Comparison of ENCODE assay signal across 15 cellular contexts in genomic region chr18:70175216-70175615, GRCh38. TPM values are rescaled to one million over a fixed set of nuclear protein-coding genes. Genes with fewer than 3 reads are reported as not detected.
A peak's percentile ranks its signal among the peaks of the same experiment; 100 is the strongest.
DNase-seq lines count a peak whose midpoint lies in the region; ATAC-seq and TF ChIP-seq lines count a peak whose summit lies in the region.
"Had no signal": no experiment of that assay in that cellular context is flagged by ENCODE, and none has a peak within 500 bp of the region (broad histone marks: within the 10 kb centered on the region; RNA-seq: fewer than 3 reads in every experiment).

No MANE protein-coding gene starts in this region.

- peak overlapping the region; percentile 54 for H3K4me2 ChIP-seq in fibroblast of lung (ENCODE audit: extremely low read depth, insufficient read depth, low read length)
- H3K4me2 ChIP-seq: BLaER1 treated with 17β-estradiol and CSF1 and Interleukin-3, amounts not matched to agents 10 nM and 100 nM; GM23338 had no signal

- H3K27ac ChIP-seq in fibroblast of lung (ENCODE audit: insufficient read depth, low read length), result no peak overlapping the region
- no peak overlapping the region for H3K27ac ChIP-seq in liver (ENCODE audit: low read depth in 1 of 2, low read length in 2 of 2)
- H3K27ac ChIP-seq in tibial nerve, result no peak overlapping the region
- H3K27ac ChIP-seq: 22Rv1; BLaER1 treated with 17β-estradiol and CSF1 and Interleukin-3, amounts not matched to agents 10 nM and 100 nM had no signal

- no peaks in the 10 kb centered on the region for H3K4me1 Mint-ChIP-seq in natural killer cell
- no peaks in the 10 kb centered on the region for H3K4me1 Mint-ChIP-seq in natural killer cell treated with Interleukin-12 subunit alpha and Interleukin-12 subunit beta and Interleukin-15 and Interleukin-18, amount 100 ng/mL, for 72 hours (ENCODE audit: low read depth in 2 of 2)
- H3K4me1 Mint-ChIP-seq: GM23338 had no signal

- WGBS in liver, result 36% methylated on average over 2 of the region's 2 CpGs
- WGBS in tibial nerve, 2 donors, result 93 to 100% methylated on average over 2 of the region's 2 CpGs

- H3K27me3 ChIP-seq in fibroblast of lung (ENCODE audit: control insufficient read depth, insufficient read depth, low read length) (no peaks in the 10 kb centered on the region), liver (ENCODE audit: control insufficient read depth in 4 of 4, insufficient read depth in 4 of 4, low read length in 3 of 4) (no peaks in the 10 kb centered on the region), tibial nerve (no peaks in the 10 kb centered on the region)
- H3K27me3 ChIP-seq: BLaER1 treated with 17β-estradiol and CSF1 and Interleukin-3, amounts not matched to agents 10 nM and 100 nM had no signal

- H3K4me1 ChIP-seq in fibroblast of lung (ENCODE audit: control insufficient read depth, extremely low read depth, insufficient read depth, low read length) (peaks cover 2% of the 10 kb centered on the region), liver (ENCODE audit: control insufficient read depth in 4 of 4, insufficient read depth in 4 of 4, low read length in 3 of 4) (peaks cover 0 to 8% (median 2%) of the 10 kb centered on the region in 4 donors), tibial nerve (no peaks in the 10 kb centered on the region)

- no peaks in the 10 kb centered on the region for H3K9me3 Mint-ChIP-seq in natural killer cell
- no peaks in the 10 kb centered on the region for H3K9me3 Mint-ChIP-seq in natural killer cell treated with Interleukin-12 subunit alpha and Interleukin-12 subunit beta and Interleukin-15 and Interleukin-18, amount 100 ng/mL, for 72 hours
- H3K9me3 Mint-ChIP-seq: CD4-positive, CD25-positive, alpha-beta regulatory T cell; GM23338 had no signal

- no peak overlapping the region for H3K4me3 ChIP-seq in fibroblast of lung (replicated peaks in 1 of 4; ENCODE audit: control extremely low read depth in 1 of 4, insufficient read depth in 1 of 4, low read depth in 3 of 4, low read length in 4 of 4)
- H3K4me3 ChIP-seq in liver (ENCODE audit: low read depth in 1 of 3, low read length in 3 of 3), result peak overlapping the region in 1 of 3 donors; percentile 29
- no peak overlapping the region for H3K4me3 ChIP-seq in tibial nerve
- H3K4me3 ChIP-seq: BLaER1 treated with 17β-estradiol and CSF1 and Interleukin-3, amounts not matched to agents 10 nM and 100 nM; GM23338 had no signal

- no peaks in the 10 kb centered on the region for H3K27me3 Mint-ChIP-seq in natural killer cell (ENCODE audit: low read depth in 2 of 2)
- no peaks in the 10 kb centered on the region for H3K27me3 Mint-ChIP-seq in natural killer cell treated with Interleukin-12 subunit alpha and Interleukin-12 subunit beta and Interleukin-15 and Interleukin-18, amount 100 ng/mL, for 72 hours
- H3K27me3 Mint-ChIP-seq: CD4-positive, CD25-positive, alpha-beta regulatory T cell had no signal

- H3K9me3 ChIP-seq in fibroblast of lung (ENCODE audit: control insufficient read depth, insufficient read depth, low read depth, low read length) (no peaks in the 10 kb centered on the region), liver (ENCODE audit: control insufficient read depth in 4 of 4, low read length in 3 of 4) (no peaks in the 10 kb centered on the region), tibial nerve (no peaks in the 10 kb centered on the region)
- H3K9me3 ChIP-seq: BLaER1 treated with 17β-estradiol and CSF1 and Interleukin-3, amounts not matched to agents 10 nM and 100 nM had no signal

- peak overlapping the region; percentile 3 to 28 for H3K27ac Mint-ChIP-seq in natural killer cell
- H3K27ac Mint-ChIP-seq in natural killer cell treated with Interleukin-12 subunit alpha and Interleukin-12 subunit beta and Interleukin-15 and Interleukin-18, amount 100 ng/mL, for 72 hours, result no peak overlapping the region
- H3K27ac Mint-ChIP-seq: CD4-positive, CD25-positive, alpha-beta regulatory T cell; GM23338 had no signal

- peaks cover 3% of the 10 kb centered on the region for H3K79me2 ChIP-seq in fibroblast of lung (ENCODE audit: control insufficient read depth, insufficient read depth, low read length)

- no peaks in the 10 kb centered on the region for H3K36me3 Mint-ChIP-seq in natural killer cell
- peaks cover 10% of the 10 kb centered on the region for H3K36me3 Mint-ChIP-seq in natural killer cell treated with Interleukin-12 subunit alpha and Interleukin-12 subunit beta and Interleukin-15 and Interleukin-18, amount 100 ng/mL, for 72 hours

- no peak for TF ChIP-seq POLR2A in tibial nerve (IDR thresholded peaks at IDR 0.05)

- TF ChIP-seq EP300 in tibial nerve (IDR thresholded peaks at IDR 0.05), result no peak

- no peaks in the 10 kb centered on the region for H4K20me1 ChIP-seq in fibroblast of lung (ENCODE audit: control insufficient read depth, extremely low read depth, insufficient read depth, low read length)
- H4K20me1 ChIP-seq: BLaER1 treated with 17β-estradiol and CSF1 and Interleukin-3, amounts not matched to agents 10 nM and 100 nM had no signal

- no peak for TF ChIP-seq CTCF in natural killer cell (IDR thresholded peaks at IDR 0.05)
- no peak for TF ChIP-seq CTCF in fibroblast of lung (conservative IDR thresholded peaks at IDR 0.05 in 1 of 2, IDR thresholded peaks at IDR 0.05 in 1 of 2; ENCODE audit: low read depth in 1 of 2, low read length in 2 of 2)
- no peak for TF ChIP-seq CTCF in liver (IDR thresholded peaks at IDR 0.05; ENCODE audit: low read depth, low read length, missing input control)
- no peak for TF ChIP-seq CTCF in tibial nerve (IDR thresholded peaks at IDR 0.05)

- TF ChIP-seq RAD21 in liver (IDR thresholded peaks at IDR 0.05), result no peak

- no peak overlapping the region for H3K9ac ChIP-seq in fibroblast of lung (ENCODE audit: insufficient read depth, low read length)
- H3K9ac ChIP-seq in liver (ENCODE audit: low read depth in 1 of 2, low read length in 2 of 2), result peak overlapping the region; percentile 77 to 90
- H3K9ac ChIP-seq: BLaER1 treated with 17β-estradiol and CSF1 and Interleukin-3, amounts not matched to agents 10 nM and 100 nM had no signal

- intact Hi-C loops in natural killer cell (cut with micrococcal nuclease), result no loop called here
- intact Hi-C loops in head of caudate nucleus (cut with DNase I), result no loop called here

- DNase-seq in natural killer cell (no peak), fibroblast of lung (ENCODE audit: low read depth in 2 of 2) (no peak), tibial nerve (ENCODE audit: low spot score in 2 of 2) (no peak), NCI-H2081 (lab: John Stamatoyannopoulos, UW) (no peak), head of caudate nucleus (no peak)
- no peak for DNase-seq in natural killer cell treated with Interleukin-12 subunit alpha and Interleukin-12 subunit beta and Interleukin-15 and Interleukin-18, amount 100 ng/mL, for 72 hours (ENCODE audit: low spot score)
- DNase-seq: ACHN; CD4-positive, CD25-positive, alpha-beta regulatory T cell; DMS 273 treated with DMSO at 0.1 percent for 48 hours; H7 had no signal

- ATAC-seq in natural killer cell, result no peak
- no peak for ATAC-seq in natural killer cell treated with Interleukin-12 subunit alpha and Interleukin-12 subunit beta and Interleukin-15 and Interleukin-18, amount 100 ng/mL, for 72 hours
- no peak for ATAC-seq in GM19395 (IDR thresholded peaks at IDR 0.05; ENCODE audit: unreplicated experiment)
- ATAC-seq: GM23338 had no signal

- H3K4me3 Mint-ChIP-seq in natural killer cell, result peak overlapping the region; percentile 45
- H3K4me3 Mint-ChIP-seq in natural killer cell treated with Interleukin-12 subunit alpha and Interleukin-12 subunit beta and Interleukin-15 and Interleukin-18, amount 100 ng/mL, for 72 hours, result no peak overlapping the region
- H3K4me3 Mint-ChIP-seq: CD4-positive, CD25-positive, alpha-beta regulatory T cell; GM23338 had no signal

- H2AFZ ChIP-seq in fibroblast of lung (ENCODE audit: low read length), result no peak overlapping the region
- H2AFZ ChIP-seq: GM23338 had no signal

- H3K36me3 ChIP-seq in fibroblast of lung (ENCODE audit: control insufficient read depth, insufficient read depth, low read length) (no peaks in the 10 kb centered on the region), liver (ENCODE audit: control insufficient read depth in 4 of 4, insufficient read depth in 3 of 4, low read depth in 1 of 4, low read length in 3 of 4) (no peaks in the 10 kb centered on the region), tibial nerve (peaks cover 0 to 7% (median 0%) of the 10 kb centered on the region in 3 donors)

TF ChIP-seq in liver, 16 proteins besides CTCF, POLR2A, EP300 and RAD21 (continues in another document):
- no peak for TF ChIP-seq YY1 (IDR thresholded peaks at IDR 0.05)
- no peak for TF ChIP-seq REST (IDR thresholded peaks at IDR 0.05)
- TF ChIP-seq FOXA1 (IDR thresholded peaks at IDR 0.05), result no peak
- no peak for TF ChIP-seq EGR1 (IDR thresholded peaks at IDR 0.05; ENCODE audit: low read depth in 2 of 2)

RNA-seq across cellular contexts. Expression of gene RTTN, which starts 30.3 kb away (rescaled TPM):
- total RNA-seq in natural killer cell, result 10 to 100 TPM; 33.0 to 41.0 (median 35.5) TPM
- 10 to 100 TPM; 21.8 to 73.7 TPM for total RNA-seq in natural killer cell treated with Interleukin-12 subunit alpha and Interleukin-12 subunit beta and Interleukin-15 and Interleukin-18, amount 100 ng/mL, for 72 hours
- 12.8 and 19.0 TPM in 2 replicates for total RNA-seq in fibroblast of lung
- 5.4 and 7.6 TPM in 2 replicates for polyA plus RNA-seq in fibroblast of lung
- 3.6 and 5.6 TPM in 2 replicates for polyA plus RNA-seq in fibroblast of lung (2012)
- 13.6 and 23.2 TPM in 2 replicates for polyA minus RNA-seq in fibroblast of lung (ENCODE audit: low replicate concordance)
- total RNA-seq in liver, result 10 to 100 TPM; 13.3 to 14.3 TPM
- polyA plus RNA-seq in liver, result 1 to 10 TPM; 1.1 to 4.4 TPM
- total RNA-seq in tibial nerve, result 10 to 100 TPM; 23.7 to 38.7 (median 25.4) TPM

Comparison
In these comparisons a context has a peak if more than half of its experiments do, and no peak if none do; other contexts are left out.
1. H3K27ac Mint-ChIP-seq: peak in natural killer cell (2 of 2); none in natural killer cell treated with Interleukin-12 subunit alpha and Interleukin-12 subunit beta and Interleukin-15 and Interleukin-18, amount 100 ng/mL, for 72 hours (0 of 2).